Comparison of ENCODE assay signal across 22 cellular contexts in genomic region chr10:61878411-61879051, GRCh38.
"Had no signal": no experiment of that assay in that cellular context is flagged by ENCODE, and none has a peak within 500 bp of the region (broad histone marks: within the 10 kb centered on the region; RNA-seq: fewer than 3 reads in every experiment).

No MANE protein-coding gene starts in this region.

- H3K27me3 ChIP-seq: cardiac muscle cell, gastroesophageal sphincter, heart left ventricle, left lung, right atrium auricular region, thyroid gland had no signal

- H3K36me3 Mint-ChIP-seq: activated naive CD8-positive, alpha-beta T cell treated with anti-CD3 and anti-CD28 coated beads, Interleukin-2, amount 10 ng/mL, durations not matched to agents 7 days and 5 days had no signal

- H3K36me3 ChIP-seq: cardiac muscle cell, gastroesophageal sphincter, heart left ventricle, left lung, right atrium auricular region, thyroid gland, WERI-Rb-1 had no signal

- H3K4me3 ChIP-seq: cardiac muscle cell, gastroesophageal sphincter, heart left ventricle, left lung, lung, right atrium auricular region, thyroid gland had no signal

- H3K27me3 Mint-ChIP-seq: activated T-cell treated with anti-CD3 and anti-CD28 coated beads, Interleukin-2, amount 50 U/mL, for 24 hours; progenitor cell of endocrine pancreas had no signal

- H3K27ac ChIP-seq: cardiac muscle cell, epithelial cell of prostate, gastroesophageal sphincter, heart left ventricle, left lung, right atrium auricular region, thyroid gland, WERI-Rb-1 had no signal

- H3K4me3 Mint-ChIP-seq: activated naive CD8-positive, alpha-beta T cell treated with anti-CD3 and anti-CD28 coated beads, Interleukin-2, amount 10 ng/mL, durations not matched to agents 7 days and 5 days; activated T-cell treated with anti-CD3 and anti-CD28 coated beads, Interleukin-2, amount 50 U/mL, for 24 hours; naive thymus-derived CD4-positive, alpha-beta T cell; stimulated activated naive CD8-positive, alpha-beta T cell treated with anti-CD3 and anti-CD28 coated beads, Interleukin-15, Interleukin-2, amounts not matched to agents 100 ng/mL and 50 ng/mL, for 24 hours had no signal

- H3K27ac Mint-ChIP-seq: activated naive CD8-positive, alpha-beta T cell treated with anti-CD3 and anti-CD28 coated beads, Interleukin-2, amount 10 ng/mL, durations not matched to agents 7 days and 5 days; activated T-cell treated with anti-CD3 and anti-CD28 coated beads, Interleukin-2, amount 50 U/mL, for 24 hours; activated T-helper 2 cell treated with anti-CD3 and anti-CD28 coated beads, Interferon-gamma antibody, Interleukin-2, Interleukin-4, amounts not matched to agents 10 μg/mL and 5 μg/mL and 100 μg/mL, durations not matched to agents 14 hours and 24 hours and 36 hours; naive thymus-derived CD4-positive, alpha-beta T cell; progenitor cell of endocrine pancreas; stimulated activated naive CD8-positive, alpha-beta T cell treated with anti-CD3 and anti-CD28 coated beads, Interleukin-15, Interleukin-2, amounts not matched to agents 100 ng/mL and 50 ng/mL, for 24 hours had no signal

- H3K9me3 ChIP-seq: gastroesophageal sphincter, heart left ventricle, left lung, right atrium auricular region, thyroid gland had no signal

- H3K4me1 ChIP-seq: gastroesophageal sphincter, heart left ventricle, left lung, right atrium auricular region, thyroid gland had no signal

- ATAC-seq: gastroesophageal sphincter; heart left ventricle; left lung; naive thymus-derived CD4-positive, alpha-beta T cell had no signal

- DNase-seq: activated CD4-positive, CD25-positive, alpha-beta regulatory T cell treated with anti-CD3 and anti-CD28 coated beads, Interleukin-2, amount 50 U/mL, for 72 hours; activated naive CD4-positive, alpha-beta T cell; activated naive CD8-positive, alpha-beta T cell treated with anti-CD3 and anti-CD28 coated beads, Interleukin-2, amount 10 ng/mL, durations not matched to agents 7 days and 5 days; activated T-cell treated with anti-CD3 and anti-CD28 coated beads, Interleukin-2, amount 50 U/mL, for 24 hours; amygdala; cortex of kidney; heart left ventricle; left lung; naive thymus-derived CD4-positive, alpha-beta T cell; stimulated activated CD4-positive, alpha-beta T cell treated with anti-CD3 and anti-CD28 coated beads, Interleukin-4, amount 100 ng/mL, for 24 hours; substantia nigra; thyroid gland; WERI-Rb-1 had no signal

- FAIRE-seq: keratinocyte had no signal
